24 cellular contexts compared by ENCODE assay signal in genomic region chr20:59680852-59681251, GRCh38.
DNase-seq lines count a peak whose midpoint lies in the region; ATAC-seq, FAIRE-seq and TF ChIP-seq lines count a peak whose summit lies in the region.
"Had no signal": no experiment of that assay in that cellular context is flagged by ENCODE, and none has a peak within 500 bp of the region (broad histone marks: within the 10 kb centered on the region; RNA-seq: fewer than 3 reads in every experiment).

No MANE protein-coding gene starts in this region.

- no peaks in the 10 kb centered on the region for H3K4me1 Mint-ChIP-seq in activated CD8-positive, alpha-beta memory T cell treated with anti-CD3 and anti-CD28 coated beads, Interleukin-2, amount 10 ng/mL, durations not matched to agents 7 days and 5 days
- no peaks in the 10 kb centered on the region for H3K4me1 Mint-ChIP-seq in osteocyte (ENCODE audit: unreplicated experiment)
- H3K4me1 Mint-ChIP-seq: B cell had no signal

- no peak overlapping the region for H3K27ac Mint-ChIP-seq in activated CD8-positive, alpha-beta memory T cell treated with anti-CD3 and anti-CD28 coated beads, Interleukin-2, amount 10 ng/mL, durations not matched to agents 7 days and 5 days
- H3K27ac Mint-ChIP-seq in osteocyte (ENCODE audit: unreplicated experiment) = no peak overlapping the region
- H3K27ac Mint-ChIP-seq: B cell; CD4-positive, alpha-beta T cell; CD8-positive, alpha-beta T cell had no signal

- no peaks in the 10 kb centered on the region for H3K9me3 Mint-ChIP-seq in activated CD8-positive, alpha-beta memory T cell treated with anti-CD3 and anti-CD28 coated beads, Interleukin-2, amount 10 ng/mL, durations not matched to agents 7 days and 5 days (ENCODE audit: low read depth)
- peaks cover 4% of the 10 kb centered on the region for H3K9me3 Mint-ChIP-seq in osteocyte (ENCODE audit: unreplicated experiment)
- H3K9me3 Mint-ChIP-seq: CD8-positive, alpha-beta T cell had no signal

- H3K27me3 Mint-ChIP-seq in activated CD8-positive, alpha-beta memory T cell treated with anti-CD3 and anti-CD28 coated beads, Interleukin-2, amount 10 ng/mL, durations not matched to agents 7 days and 5 days = peaks cover 7% of the 10 kb centered on the region
- H3K27me3 Mint-ChIP-seq in osteocyte (ENCODE audit: unreplicated experiment) = peaks cover 2% of the 10 kb centered on the region

- BruUV-seq in HepG2 (replicated peaks; lab: Mats Ljungman, UMichigan) (no TSS peak), K562 (replicated peaks; lab: Mats Ljungman, UMichigan) (no TSS peak)

- TF ChIP-seq POLR2A in HepG2 (IDR thresholded peaks at IDR 0.05; ENCODE audit: insufficient read depth in 1 of 2, low read depth in 2 of 2, low read length in 2 of 2) (no peak), right lobe of liver (IDR thresholded peaks at IDR 0.05) (no peak), K562 (conservative IDR thresholded peaks at IDR 0.05) (no peak)

- intact Hi-C loops in HepG2 (cut with micrococcal nuclease; ENCODE audit: unreplicated experiment) (no loop called here), right lobe of liver (cut with DNase I) (no loop called here), K562 (cut with micrococcal nuclease) (no loop called here)

- H3K9me3 ChIP-seq in HepG2 (ENCODE audit: low read length) (no peaks in the 10 kb centered on the region), right lobe of liver (no peaks in the 10 kb centered on the region), K562 (replicated peaks; ENCODE audit: control insufficient read depth, insufficient read depth, low read depth, low read length) (no peaks in the 10 kb centered on the region)
- H3K9me3 ChIP-seq: A549, Caco-2 had no signal

- POLR2A ChIA-PET in HepG2 (lab: Yijun Ruan, JAX) (no interaction called here), K562 (lab: Yijun Ruan, JAX) (no interaction called here)

- WGBS in HepG2 (ENCODE audit: low lambda C conversion rate) = 0% methylated on average over 1 of the region's 1 CpG
- WGBS in right lobe of liver (ENCODE audit: insufficient coverage, low coverage, low lambda C conversion rate, missing lambda C conversion rate) = 80% methylated on average over 1 of the region's 1 CpG
- WGBS in K562 (ENCODE audit: insufficient coverage, low coverage, missing lambda C conversion rate) = 0% methylated on average over 1 of the region's 1 CpG

- in situ Hi-C loops in HepG2 (cut with HindIII; ENCODE audit: extremely low pct_ligation_motif_present, low pct_unique_long_range_greater_than_20kb) (loop anchor here (10.0 kb wide), 1 partner anchor 56 kb away; no protein-coding TSS in a partner anchor), K562 (cut with MboI) (no loop called here)

- ATAC-seq in activated CD8-positive, alpha-beta memory T cell treated with anti-CD3 and anti-CD28 coated beads, Interleukin-2, amount 10 ng/mL, durations not matched to agents 7 days and 5 days = no peak
- ATAC-seq in HepG2 (no peak), right lobe of liver (no peak), K562 (no peak)
- ATAC-seq: A549; CD8-positive, alpha-beta T cell had no signal

- CTCF ChIA-PET in activated CD8-positive, alpha-beta memory T cell treated with anti-CD3 and anti-CD28 coated beads, Interleukin-2, amount 10 ng/mL, durations not matched to agents 7 days and 5 days (lab: Charles Lee) = no interaction called here
- CTCF ChIA-PET in HepG2 (lab: Yijun Ruan, JAX; ENCODE audit: low intra/inter-chr PET ratio, low total read pairs) = no interaction called here
- CTCF ChIA-PET in K562 (lab: Yijun Ruan, JAX; ENCODE audit: low intra/inter-chr PET ratio) = no interaction called here

- no peak for TF ChIP-seq CTCF in HepG2 (CRISPR knock-in tag; IDR thresholded peaks at IDR 0.05)
- no peak for TF ChIP-seq CTCF in right lobe of liver (IDR thresholded peaks at IDR 0.05)
- TF ChIP-seq CTCF in K562 (IDR thresholded peaks at IDR 0.05 in 2 of 3, conservative IDR thresholded peaks at IDR 0.05 in 1 of 3; ENCODE audit: insufficient read depth in 2 of 3, low read depth in 1 of 3, low read length in 3 of 3) = no peak
- no peak for TF ChIP-seq CTCF in osteocyte (IDR thresholded peaks at IDR 0.05)

- H2AFZ ChIP-seq in HepG2 (ENCODE audit: low read length) = no peak overlapping the region
- no peak overlapping the region for H2AFZ ChIP-seq in K562 (ENCODE audit: low read depth, low read length)

- H3K36me3 ChIP-seq in HepG2 (replicated peaks in 1 of 2; ENCODE audit: control insufficient read depth in 1 of 2, insufficient read depth in 2 of 2, low read length in 2 of 2) (no peaks in the 10 kb centered on the region), right lobe of liver (no peaks in the 10 kb centered on the region), K562 (ENCODE audit: control insufficient read depth, insufficient read depth, low read length) (no peaks in the 10 kb centered on the region)

- TF ChIP-seq RAD21 in HepG2 (CRISPR knock-in tag; IDR thresholded peaks at IDR 0.05) (no peak), K562 (CRISPR knock-in tag; conservative IDR thresholded peaks at IDR 0.05 in 1 of 2, IDR thresholded peaks at IDR 0.05 in 1 of 2) (no peak)

- H3K27ac ChIP-seq in HepG2 (ENCODE audit: extremely low read length, insufficient read depth, low read length) (no peak overlapping the region), right lobe of liver (no peak overlapping the region), K562 (ENCODE audit: extremely low read depth, low read depth, low read length) (no peak overlapping the region)
- H3K27ac ChIP-seq: 22Rv1, A549, C4-2B had no signal

- H3K4me3 ChIP-seq in HepG2 (replicated peaks in 1 of 3; ENCODE audit: insufficient read depth in 1 of 3, low read depth in 2 of 3, low read length in 3 of 3) = no peak overlapping the region
- H3K4me3 ChIP-seq in right lobe of liver = no peak overlapping the region
- no peak overlapping the region for H3K4me3 ChIP-seq in K562
- H3K4me3 ChIP-seq: A549; BLaER1 treated with 17β-estradiol and CSF1 and Interleukin-3, amounts not matched to agents 10 nM and 100 nM had no signal

- H4K20me1 ChIP-seq in HepG2 (ENCODE audit: insufficient read depth, low read length) (no peaks in the 10 kb centered on the region), K562 (replicated peaks; ENCODE audit: control insufficient read depth, insufficient read depth, low read length) (no peaks in the 10 kb centered on the region)

- TF ChIP-seq EP300 in HepG2 (IDR thresholded peaks at IDR 0.05; ENCODE audit: low read depth in 2 of 2, low read length in 2 of 2) (no peak), HepG2 (CRISPR knock-in tag; IDR thresholded peaks at IDR 0.05; ENCODE audit: borderline replicate concordance) (no peak), K562 (IDR thresholded peaks at IDR 0.05; ENCODE audit: low read length) (no peak)

- no peak overlapping the region for H3K4me3 Mint-ChIP-seq in activated CD8-positive, alpha-beta memory T cell treated with anti-CD3 and anti-CD28 coated beads, Interleukin-2, amount 10 ng/mL, durations not matched to agents 7 days and 5 days
- no peak overlapping the region for H3K4me3 Mint-ChIP-seq in osteocyte (ENCODE audit: unreplicated experiment)
- H3K4me3 Mint-ChIP-seq: B cell; CD4-positive, alpha-beta T cell; CD8-positive, alpha-beta T cell had no signal

- no peak overlapping the region for H3K9ac ChIP-seq in HepG2 (ENCODE audit: insufficient read depth, low read depth, low read length)
- H3K9ac ChIP-seq in K562 (ENCODE audit: insufficient read depth in 1 of 2, low read depth in 2 of 2, low read length in 2 of 2) = no peak overlapping the region
- H3K9ac ChIP-seq: BLaER1 treated with 17β-estradiol and CSF1 and Interleukin-3, amounts not matched to agents 10 nM and 100 nM had no signal

- FAIRE-seq in HepG2 (lab: Jason Lieb, UNC) (no peak), K562 (lab: Jason Lieb, UNC) (no peak)
- FAIRE-seq: A549, D721Med, G401.6, GM12891, GM19239 had no signal

- no peak overlapping the region for H3K4me2 ChIP-seq in HepG2 (ENCODE audit: low read depth, low read length)
- no peak overlapping the region for H3K4me2 ChIP-seq in K562 (ENCODE audit: insufficient read depth, low read length)
- H3K4me2 ChIP-seq: A549 had no signal

- H3K4me1 ChIP-seq in HepG2 (ENCODE audit: insufficient read depth, low read length) (no peaks in the 10 kb centered on the region), right lobe of liver (no peaks in the 10 kb centered on the region), K562 (replicated peaks in 1 of 2; ENCODE audit: control insufficient read depth in 2 of 2, insufficient read depth in 2 of 2, low read length in 2 of 2) (no peaks in the 10 kb centered on the region)
- H3K4me1 ChIP-seq: A549, Caco-2 had no signal

- peaks cover 4% of the 10 kb centered on the region for H3K9me1 ChIP-seq in K562 (ENCODE audit: control insufficient read depth, insufficient read depth, low read length)

- H3K36me3 Mint-ChIP-seq in activated CD8-positive, alpha-beta memory T cell treated with anti-CD3 and anti-CD28 coated beads, Interleukin-2, amount 10 ng/mL, durations not matched to agents 7 days and 5 days = no peaks in the 10 kb centered on the region
- H3K36me3 Mint-ChIP-seq in osteocyte (ENCODE audit: unreplicated experiment) = no peaks in the 10 kb centered on the region
- H3K36me3 Mint-ChIP-seq: CD8-positive, alpha-beta T cell had no signal

- DNase-seq in activated CD8-positive, alpha-beta memory T cell treated with anti-CD3 and anti-CD28 coated beads, Interleukin-2, amount 10 ng/mL, durations not matched to agents 7 days and 5 days = peak; percentile 11
- DNase-seq in activated CD8-positive, alpha-beta memory T cell treated with anti-CD3 and anti-CD28 coated beads, Interleukin-2, amount 50 U/mL, for 4 hours = no peak
- DNase-seq in HepG2 (ENCODE audit: low spot score) = no peak
- DNase-seq in right lobe of liver = no peak
- DNase-seq in K562 (ENCODE audit: extremely low read depth in 1 of 4, low spot score in 3 of 4) = no peak
- peak; percentile 75 for DNase-seq in osteocyte (ENCODE audit: extremely low spot score, unreplicated experiment)
- no peak for DNase-seq in epidermal melanocyte (ENCODE audit: insufficient read length, low spot score)
- no peak for DNase-seq in UCSD-AML1 (lab: John Stamatoyannopoulos, UW; ENCODE audit: unreplicated experiment)
- DNase-seq: AML-193; Caco-2; Calu3; CD4-positive, alpha-beta T cell; CD8-positive, alpha-beta T cell; DMS79 treated with DMSO at 0.1 percent for 48 hours; GF-D8 had no signal

- H3K79me2 ChIP-seq in HepG2 (ENCODE audit: insufficient read depth, low read length) (no peaks in the 10 kb centered on the region), K562 (ENCODE audit: control insufficient read depth, insufficient read depth, low read length) (no peaks in the 10 kb centered on the region)

- H3K27me3 ChIP-seq in HepG2 (ENCODE audit: control insufficient read depth in 1 of 2, insufficient read depth in 2 of 2, low read length in 2 of 2) (peaks cover 0 to 51% of the 10 kb centered on the region in 2 experiments; a peak in 4 of 5 replicates), right lobe of liver (no peaks in the 10 kb centered on the region), K562 (ENCODE audit: control insufficient read depth in 2 of 2, insufficient read depth in 2 of 2, low read length in 2 of 2) (peaks cover 6 to 10% of the 10 kb centered on the region in 2 experiments; a peak in 2 of 5 replicates)
- H3K27me3 ChIP-seq: BLaER1 treated with 17β-estradiol and CSF1 and Interleukin-3, amounts not matched to agents 10 nM and 100 nM had no signal

TF ChIP-seq in HepG2, 621 proteins besides CTCF, POLR2A, EP300 and RAD21 (continues in another document):
- TF ChIP-seq RBFOX2 (IDR thresholded peaks at IDR 0.05; ENCODE audit: low read depth, low read length) = no peak

Comparison
In these comparisons a context has a peak if more than half of its experiments do, and no peak if none do; other contexts are left out.
1. DNase-seq: peak in activated CD8-positive, alpha-beta memory T cell treated with anti-CD3 and anti-CD28 coated beads, Interleukin-2, amount 10 ng/mL, durations not matched to agents 7 days and 5 days (single experiment) and osteocyte (single experiment); none in activated CD8-positive, alpha-beta memory T cell treated with anti-CD3 and anti-CD28 coated beads, Interleukin-2, amount 50 U/mL, for 4 hours (single experiment), HepG2 (single experiment), right lobe of liver (0 of 3), K562 (0 of 4), epidermal melanocyte (single experiment) and UCSD-AML1 (single experiment).